In genomic region chr11:61754534-61755482, GRCh38 we compare ENCODE assay signal across 15 cellular contexts. TPM values are rescaled to one million over a fixed set of nuclear protein-coding genes. Genes with fewer than 3 reads are reported as not detected.
DNase-seq lines count a peak whose midpoint lies in the region; ATAC-seq, FAIRE-seq and TF ChIP-seq lines count a peak whose summit lies in the region.
"Had no signal": no experiment of that assay in that cellular context is flagged by ENCODE, and none has a peak within 500 bp of the region (broad histone marks: within the 10 kb centered on the region; RNA-seq: fewer than 3 reads in every experiment).

No MANE protein-coding gene starts in this region.

- TF ChIP-seq POLR2A in A549 (IDR thresholded peaks at IDR 0.05; ENCODE audit: low read length), result no peak

- CTCF ChIA-PET in A549 (lab: Yijun Ruan, JAX) (interaction anchor here (0.8 to 5.6 kb wide), 10 partner anchors 8 to 353 kb away, joined by 3 to 61 read pairs (median 10); no protein-coding TSS in a partner anchor), HEK293T (lab: Yijun Ruan, JAX) (interaction anchor here (0.8 kb wide), 1 partner anchor 42 kb away, joined by 3 read pairs; no protein-coding TSS in a partner anchor)

- peaks cover 29 to 37% of the 10 kb centered on the region in 2 donors for H3K4me1 Mint-ChIP-seq in natural killer cell treated with Interleukin-12 subunit alpha and Interleukin-12 subunit beta and Interleukin-15 and Interleukin-18, amount 100 ng/mL, for 72 hours (ENCODE audit: low read depth in 2 of 2)

- 87% methylated on average over 19 of the region's 31 CpGs for WGBS in A549 (ENCODE audit: missing lambda C conversion rate)

- H3K36me3 ChIP-seq in WERI-Rb-1, result no peaks in the 10 kb centered on the region
- H3K36me3 ChIP-seq: ascending aorta had no signal

- DNase-seq in A549 (ENCODE audit: low read depth in 1 of 2, low spot score in 1 of 2) (no peak), WERI-Rb-1 (peak; percentile 39), fibroblast of pulmonary artery (ENCODE audit: low read depth) (peak; percentile 71), SKM-1 (lab: John Stamatoyannopoulos, UW; ENCODE audit: unreplicated experiment) (no peak), HEK293T (ENCODE audit: extremely low spot score) (no peak)
- DNase-seq in natural killer cell treated with Interleukin-12 subunit alpha and Interleukin-12 subunit beta and Interleukin-15 and Interleukin-18, amount 100 ng/mL, for 72 hours (ENCODE audit: low spot score), result no peak
- DNase-seq: activated CD4-positive, alpha-beta memory T cell treated with anti-CD3 and anti-CD28 coated beads for 36 hours; effector CD8-positive, alpha-beta T cell; NK-92 treated with Interleukin-12 subunit alpha and Interleukin-12 subunit beta, amount 100 ng/mL, for 24 hours; testis had no signal

- peaks cover 8% of the 10 kb centered on the region in 2 donors for H3K27me3 Mint-ChIP-seq in natural killer cell treated with Interleukin-12 subunit alpha and Interleukin-12 subunit beta and Interleukin-15 and Interleukin-18, amount 100 ng/mL, for 72 hours

- no peak for TF ChIP-seq RAD21 in A549 (conservative IDR thresholded peaks at IDR 0.05 in 1 of 2, IDR thresholded peaks at IDR 0.05 in 1 of 2)

- no peak for FAIRE-seq in A549 (lab: Jason Lieb, UNC)

- H3K4me2 ChIP-seq in A549, result peak overlapping the region; percentile 100

- no peak for ATAC-seq in A549
- no peak for ATAC-seq in natural killer cell treated with Interleukin-12 subunit alpha and Interleukin-12 subunit beta and Interleukin-15 and Interleukin-18, amount 100 ng/mL, for 72 hours
- no peak for ATAC-seq in GM18511 (IDR thresholded peaks at IDR 0.05; ENCODE audit: unreplicated experiment)
- no peak for ATAC-seq in GM18858 (IDR thresholded peaks at IDR 0.05; ENCODE audit: unreplicated experiment)

- H3K27ac ChIP-seq in A549 (peak overlapping the region; percentile 95 to 99), WERI-Rb-1 (no peak overlapping the region)
- H3K27ac ChIP-seq: ascending aorta, SJSA1, skin epidermis, testis had no signal

- POLR2A ChIA-PET in A549 (lab: Yijun Ruan, JAX), result interaction anchor here (1.0 kb wide), 1 partner anchor 36 kb away, joined by 3 read pairs; no protein-coding TSS in a partner anchor
- POLR2A ChIA-PET in HEK293T (lab: Yijun Ruan, JAX), result no interaction called here

- TF ChIP-seq CTCF in A549 (IDR thresholded peaks at IDR 0.05) (no peak), WERI-Rb-1 (IDR thresholded peaks at IDR 0.05; ENCODE audit: low read depth, low read length) (no peak), fibroblast of pulmonary artery (IDR thresholded peaks at IDR 0.05; ENCODE audit: low read length, missing control alignments) (no peak)

- peak overlapping the region; percentile 54 for H3K4me3 Mint-ChIP-seq in natural killer cell treated with Interleukin-12 subunit alpha and Interleukin-12 subunit beta and Interleukin-15 and Interleukin-18, amount 100 ng/mL, for 72 hours
- H3K4me3 Mint-ChIP-seq: activated CD4-positive, alpha-beta memory T cell treated with anti-CD3 and anti-CD28 coated beads for 36 hours had no signal

- H3K9me3 ChIP-seq in A549 (no peaks in the 10 kb centered on the region), WERI-Rb-1 (ENCODE audit: severe bottlenecking) (no peaks in the 10 kb centered on the region)
- H3K9me3 ChIP-seq: ascending aorta, SJSA1, testis had no signal

- no peaks in the 10 kb centered on the region for H3K9me3 Mint-ChIP-seq in natural killer cell treated with Interleukin-12 subunit alpha and Interleukin-12 subunit beta and Interleukin-15 and Interleukin-18, amount 100 ng/mL, for 72 hours
- H3K9me3 Mint-ChIP-seq: activated CD4-positive, alpha-beta memory T cell treated with anti-CD3 and anti-CD28 coated beads for 36 hours had no signal

- TF ChIP-seq EP300 in A549 (IDR thresholded peaks at IDR 0.05), result no peak

- H3K27me3 ChIP-seq in WERI-Rb-1 (ENCODE audit: insufficient read depth, low read depth, severe bottlenecking), result peaks cover 4% of the 10 kb centered on the region
- H3K27me3 ChIP-seq: ascending aorta, testis had no signal

- no peaks in the 10 kb centered on the region for H3K36me3 Mint-ChIP-seq in natural killer cell treated with Interleukin-12 subunit alpha and Interleukin-12 subunit beta and Interleukin-15 and Interleukin-18, amount 100 ng/mL, for 72 hours
- H3K36me3 Mint-ChIP-seq: activated CD4-positive, alpha-beta memory T cell treated with anti-CD3 and anti-CD28 coated beads for 36 hours had no signal

- peak overlapping the region; percentile 19; the same call in 1 of the 3 replicates for H3K4me3 ChIP-seq in A549
- no peak overlapping the region for H3K4me3 ChIP-seq in WERI-Rb-1 (ENCODE audit: low read depth, low read length)
- peak overlapping the region; percentile 64 for H3K4me3 ChIP-seq in fibroblast of pulmonary artery (replicated peaks; ENCODE audit: low read depth, low read length)
- H3K4me3 ChIP-seq: ascending aorta, SJSA1, skin epidermis, testis had no signal

- H3K27ac Mint-ChIP-seq in natural killer cell treated with Interleukin-12 subunit alpha and Interleukin-12 subunit beta and Interleukin-15 and Interleukin-18, amount 100 ng/mL, for 72 hours, result peak overlapping the region; percentile 18 to 86
- H3K27ac Mint-ChIP-seq: activated CD4-positive, alpha-beta memory T cell treated with anti-CD3 and anti-CD28 coated beads for 36 hours had no signal

- H3K4me1 ChIP-seq in A549, result peaks cover 70% of the 10 kb centered on the region
- H3K4me1 ChIP-seq: testis had no signal

TF ChIP-seq in A549, 52 proteins besides CTCF, POLR2A, EP300 and RAD21 (continues in another document):
- no peak for TF ChIP-seq E2F6 (IDR thresholded peaks at IDR 0.05; ENCODE audit: borderline replicate concordance, low read depth)
- TF ChIP-seq JUN (IDR thresholded peaks at IDR 0.05), result no peak
- no peak for TF ChIP-seq MAZ (IDR thresholded peaks at IDR 0.05; ENCODE audit: borderline replicate concordance, low read depth, low read length)
- TF ChIP-seq NFE2L2 (conservative IDR thresholded peaks at IDR 0.05; ENCODE audit: low read length), result no peak
- no peak for TF ChIP-seq KDM5A (IDR thresholded peaks at IDR 0.05)
- no peak for TF ChIP-seq POLR2AphosphoS2 (conservative IDR thresholded peaks at IDR 0.05; ENCODE audit: low read length)
- no peak for TF ChIP-seq EHMT2 (IDR thresholded peaks at IDR 0.05; ENCODE audit: low read depth)

TF ChIP-seq in HEK293T, 16 proteins besides CTCF, POLR2A, EP300 and RAD21:
- TF ChIP-seq ARNT (IDR thresholded peaks at IDR 0.05) (no peak), TARDBP (IDR thresholded peaks at IDR 0.05) (no peak), LEF1 (IDR thresholded peaks at IDR 0.05; ENCODE audit: borderline replicate concordance) (no peak), FOXK2 (IDR thresholded peaks at IDR 0.05) (no peak), PKNOX1 (IDR thresholded peaks at IDR 0.05) (no peak), SUZ12 (IDR thresholded peaks at IDR 0.05) (no peak), ELF4 (IDR thresholded peaks at IDR 0.05) (no peak), FOXA1 (IDR thresholded peaks at IDR 0.05) (no peak), L3MBTL2 (conservative IDR thresholded peaks at IDR 0.05) (no peak), SP1 (IDR thresholded peaks at IDR 0.05) (no peak), CTBP1 (IDR thresholded peaks at IDR 0.05; ENCODE audit: borderline replicate concordance) (no peak), NFRKB (IDR thresholded peaks at IDR 0.05) (no peak), HDGF (IDR thresholded peaks at IDR 0.05; ENCODE audit: borderline replicate concordance) (no peak), ZNF384 (IDR thresholded peaks at IDR 0.05) (no peak)

RNA-seq across cellular contexts. Expression of gene MYRF, which starts 2.4 kb away (rescaled TPM):
- 14.7 and 28.4 TPM in 2 replicates for polyA plus RNA-seq in A549 (2011; rRNA removed)
- polyA plus RNA-seq in A549 (2012; cell fraction: cytosol; rRNA removed), result 12.7 and 17.2 TPM in 2 replicates
- polyA plus RNA-seq in A549 (2012; cell fraction: nucleus; rRNA removed), result 56.5 and 67.6 TPM in 2 replicates
- 19.2 to 22.3 TPM (median 21.2 TPM) in 3 replicates for polyA plus RNA-seq in A549 (2017; fragmentation: RNase III; extraction: RNeasy Plus Mini Kit Qiagen cat#74134 plus additional on column Dnase treatment)
- 28.0 and 33.1 TPM in 2 replicates for polyA minus RNA-seq in A549 (2011; rRNA and poly(A)+ RNA removed)
- 1 to 10 TPM; 3.7 to 5.5 TPM for total RNA-seq in natural killer cell treated with Interleukin-12 subunit alpha and Interleukin-12 subunit beta and Interleukin-15 and Interleukin-18, amount 100 ng/mL, for 72 hours
- total RNA-seq: ascending aorta had no signal

RNA-seq across cellular contexts. Expression of gene TMEM258, which starts 37.6 kb away (rescaled TPM):
- polyA plus RNA-seq in A549 (2011; rRNA removed) (280 and 375 TPM in 2 replicates), A549 (2017; fragmentation: RNase III; extraction: RNeasy Plus Mini Kit Qiagen cat#74134 plus additional on column Dnase treatment) (232 to 262 TPM (median 257 TPM) in 3 replicates)
- 374 and 375 TPM in 2 replicates for polyA plus RNA-seq in A549 (2012; cell fraction: cytosol; rRNA removed)
- polyA plus RNA-seq in A549 (2012; cell fraction: nucleus; rRNA removed), result 150 and 167 TPM in 2 replicates
- 117 and 178 TPM in 2 replicates for polyA minus RNA-seq in A549 (2011; rRNA and poly(A)+ RNA removed)
- total RNA-seq in natural killer cell treated with Interleukin-12 subunit alpha and Interleukin-12 subunit beta and Interleukin-15 and Interleukin-18, amount 100 ng/mL, for 72 hours, result 100 to 1,000 TPM; 119 to 133 TPM

RNA-seq across cellular contexts. Expression of gene FEN1, which starts 37.9 kb away (rescaled TPM):
- 36.3 and 38.4 TPM in 2 replicates for polyA plus RNA-seq in A549 (2011; rRNA removed)
- 65.4 and 69.1 TPM in 2 replicates for polyA plus RNA-seq in A549 (2012; cell fraction: cytosol; rRNA removed)
- 61.1 and 70.5 TPM in 2 replicates for polyA plus RNA-seq in A549 (2012; cell fraction: nucleus; rRNA removed)
- 99.7 to 105 TPM (median 104 TPM) in 3 replicates for polyA plus RNA-seq in A549 (2017; fragmentation: RNase III; extraction: RNeasy Plus Mini Kit Qiagen cat#74134 plus additional on column Dnase treatment)
- polyA minus RNA-seq in A549 (2011; rRNA and poly(A)+ RNA removed), result 38.6 and 47.2 TPM in 2 replicates
- total RNA-seq in natural killer cell treated with Interleukin-12 subunit alpha and Interleukin-12 subunit beta and Interleukin-15 and Interleukin-18, amount 100 ng/mL, for 72 hours, result 100 to 1,000 TPM in 1 of 2 donors, 10 to 100 TPM in 1; 75.8 to 155 TPM

Comparison
In these comparisons a context has a peak if more than half of its experiments do, and no peak if none do; other contexts are left out.
1. DNase-seq: peak in WERI-Rb-1 (single experiment) and fibroblast of pulmonary artery (single experiment); none in A549 (0 of 2), natural killer cell treated with Interleukin-12 subunit alpha and Interleukin-12 subunit beta and Interleukin-15 and Interleukin-18, amount 100 ng/mL, for 72 hours (single experiment), SKM-1 (single experiment) and HEK293T (single experiment).